ENCODE assay signal across 8 cellular contexts in genomic region chr2:27211943-27212625, GRCh38. TPM values are rescaled to one million over a fixed set of nuclear protein-coding genes. Genes with fewer than 3 reads are reported as not detected.
A peak's percentile ranks its signal among the peaks of the same experiment; 100 is the strongest.
DNase-seq lines count a peak whose midpoint lies in the region; ATAC-seq and TF ChIP-seq lines count a peak whose summit lies in the region.

A gene with protein sequence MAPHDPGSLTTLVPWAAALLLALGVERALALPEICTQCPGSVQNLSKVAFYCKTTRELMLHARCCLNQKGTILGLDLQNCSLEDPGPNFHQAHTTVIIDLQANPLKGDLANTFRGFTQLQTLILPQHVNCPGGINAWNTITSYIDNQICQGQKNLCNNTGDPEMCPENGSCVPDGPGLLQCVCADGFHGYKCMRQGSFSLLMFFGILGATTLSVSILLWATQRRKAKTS (plus strand): TSS chr2:27212041. CDS start chr2:27212369, 328 bp downstream.
Gene SLC5A6 (minus strand): TSS chr2:27212268. CDS start chr2:27207650, 4,618 bp downstream.

- peaks cover 28% of the 10 kb centered on the region; the same call in 1 of the 2 replicates for H3K79me2 ChIP-seq in SK-N-SH (ENCODE audit: insufficient read depth)

- peaks cover 5 to 26% of the 10 kb centered on the region in 2 experiments; a peak in 3 of 4 replicates for H3K4me1 ChIP-seq in SK-N-SH (ENCODE audit: control insufficient read depth in 1 of 2, insufficient read depth in 2 of 2, low read depth in 1 of 2, low read length in 1 of 2)
- peaks cover 4 to 36% (median 9%) of the 10 kb centered on the region in 3 donors for H3K4me1 ChIP-seq in gastroesophageal sphincter

- TF ChIP-seq POLR2A in gastroesophageal sphincter (IDR thresholded peaks at IDR 0.05): peak; percentile 77 to 83

- TF ChIP-seq CTCF in SK-N-SH (IDR thresholded peaks at IDR 0.05) (no peak), gastroesophageal sphincter (IDR thresholded peaks at IDR 0.05) (peak in 1 of 4 experiments; percentile 15)

- peak within 1 kb of the TSS; percentile 98 for H3K27ac Mint-ChIP-seq in activated naive CD4-positive, alpha-beta T cell treated with anti-CD3 and anti-CD28 coated beads, Interleukin-2, amount 10 ng/mL, durations not matched to agents 7 days and 5 days

- no peaks in the 10 kb centered on the region for H3K27me3 Mint-ChIP-seq in activated naive CD4-positive, alpha-beta T cell treated with anti-CD3 and anti-CD28 coated beads, Interleukin-2, amount 10 ng/mL, durations not matched to agents 7 days and 5 days

- H3K4me1 Mint-ChIP-seq in activated naive CD4-positive, alpha-beta T cell treated with anti-CD3 and anti-CD28 coated beads, Interleukin-2, amount 10 ng/mL, durations not matched to agents 7 days and 5 days: peaks cover 46% of the 10 kb centered on the region

- peaks cover 8% of the 10 kb centered on the region for H3F3A ChIP-seq in SK-N-SH (replicated peaks; ENCODE audit: insufficient read depth)

- no peaks in the 10 kb centered on the region for H4K20me1 ChIP-seq in SK-N-SH (ENCODE audit: insufficient read depth)

- H3K4me3 ChIP-seq in GM08714 (ENCODE audit: low read length) (peak within 1 kb of the TSS; percentile 97), SK-N-SH (ENCODE audit: low read depth in 2 of 2, low read length in 1 of 2) (peak within 1 kb of the TSS; percentile 84 to 86), gastroesophageal sphincter (peak within 1 kb of the TSS; percentile 78)

- H3K36me3 ChIP-seq in SK-N-SH (replicated peaks in 1 of 2; ENCODE audit: control insufficient read depth in 1 of 2, insufficient read depth in 2 of 2, low read length in 1 of 2) (peaks cover 25 to 45% of the 10 kb centered on the region in 2 experiments), gastroesophageal sphincter (peaks cover 0 to 31% of the 10 kb centered on the region in 2 donors)

- TF ChIP-seq EP300 in SK-N-SH (IDR thresholded peaks at IDR 0.05; ENCODE audit: borderline replicate concordance in 1 of 2, low read depth in 1 of 2, low read length in 1 of 2): no peak
- no peak for TF ChIP-seq EP300 in gastroesophageal sphincter (IDR thresholded peaks at IDR 0.05)

- no peaks in the 10 kb centered on the region for H3K27me3 ChIP-seq in SK-N-SH (ENCODE audit: insufficient read depth)
- H3K27me3 ChIP-seq in gastroesophageal sphincter: no peaks in the 10 kb centered on the region

- H3K9me3 Mint-ChIP-seq in activated naive CD4-positive, alpha-beta T cell treated with anti-CD3 and anti-CD28 coated beads, Interleukin-2, amount 10 ng/mL, durations not matched to agents 7 days and 5 days: no peaks in the 10 kb centered on the region

- no peaks in the 10 kb centered on the region for H3K9me3 ChIP-seq in SK-N-SH
- no peaks in the 10 kb centered on the region for H3K9me3 ChIP-seq in gastroesophageal sphincter

- H3K27ac ChIP-seq in SK-N-SH (ENCODE audit: low read depth in 2 of 2, low read length in 1 of 2): peak within 1 kb of the TSS; percentile 89 to 99
- peak within 1 kb of the TSS; percentile 89 to 97 (median 92) for H3K27ac ChIP-seq in gastroesophageal sphincter
- peak within 1 kb of the TSS; percentile 92 for H3K27ac ChIP-seq in substantia nigra (ENCODE audit: low read depth, low read length, poor library complexity, severe bottlenecking)

- peak within 1 kb of the TSS; percentile 85 for H2AFZ ChIP-seq in SK-N-SH (ENCODE audit: low read depth)

- peak; percentile 76 for DNase-seq in NCI-H1048 (lab: John Stamatoyannopoulos, UW)
- DNase-seq in SK-N-SH: peak; percentile 99
- peak; percentile 92 for DNase-seq in activated naive CD4-positive, alpha-beta T cell treated with anti-CD3 and anti-CD28 coated beads, Interleukin-2, amount 10 ng/mL, durations not matched to agents 7 days and 5 days
- DNase-seq in nucleus accumbens (lab: John Stamatoyannopoulos, UW): peak; percentile 22 to 99 (median 90)
- peak; percentile 34 to 99 (median 87) for DNase-seq in substantia nigra (lab: John Stamatoyannopoulos, UW)

- WGBS in SK-N-SH (ENCODE audit: low lambda C conversion rate): 0% methylated on average over 49 of the region's 73 CpGs
- WGBS in gastroesophageal sphincter (ENCODE audit: low coverage in 1 of 2), 2 donors: 0 to 3% methylated on average over 5 to 8 of the region's 73 CpGs

- ATAC-seq in HG02588 (IDR thresholded peaks at IDR 0.05; ENCODE audit: unreplicated experiment) (peak; percentile 80), gastroesophageal sphincter (peak; percentile 98)

- peak within 1 kb of the TSS; percentile 92 for H3K9ac ChIP-seq in SK-N-SH

- no peaks in the 10 kb centered on the region for H3K9me2 ChIP-seq in SK-N-SH

- POLR2A ChIA-PET in SK-N-SH (lab: Yijun Ruan, JAX): interaction anchor here (0.6 to 2.0 kb wide), 5 partner anchors 13 to 163 kb away, joined by 3 to 7 read pairs (median 4); partner anchors contain the start of gene EMILIN1

- TF ChIP-seq RAD21 in SK-N-SH (IDR thresholded peaks at IDR 0.05; ENCODE audit: low read length): no peak

- peak within 1 kb of the TSS; percentile 89 for H3K4me3 Mint-ChIP-seq in activated naive CD4-positive, alpha-beta T cell treated with anti-CD3 and anti-CD28 coated beads, Interleukin-2, amount 10 ng/mL, durations not matched to agents 7 days and 5 days

- CTCF ChIA-PET in SK-N-SH (lab: Yijun Ruan, JAX): interaction anchor here (1.2 to 2.3 kb wide), 4 partner anchors 20 to 250 kb away, joined by 3 to 12 read pairs (median 8); no protein-coding TSS in a partner anchor
- CTCF ChIA-PET in activated naive CD4-positive, alpha-beta T cell treated with anti-CD3 and anti-CD28 coated beads, Interleukin-2, amount 10 ng/mL, durations not matched to agents 7 days and 5 days (lab: Charles Lee): no interaction called here

- peak within 1 kb of the TSS; percentile 85 for H3K4me2 ChIP-seq in SK-N-SH

- H3K36me3 Mint-ChIP-seq in activated naive CD4-positive, alpha-beta T cell treated with anti-CD3 and anti-CD28 coated beads, Interleukin-2, amount 10 ng/mL, durations not matched to agents 7 days and 5 days: peaks cover 32% of the 10 kb centered on the region

TF ChIP-seq in SK-N-SH, 30 proteins besides CTCF, POLR2A, EP300 and RAD21 (continues in another document):
- TF ChIP-seq MEF2A (IDR thresholded peaks at IDR 0.05; ENCODE audit: borderline replicate concordance, low read depth): no peak; the same call in 1 of the 2 replicates
- 0 out of 2 replicates have a peak, but pooled peaks have one; percentile 45 for TF ChIP-seq NFIC (IDR thresholded peaks at IDR 0.05; ENCODE audit: borderline replicate concordance)
- peak; percentile 81 for TF ChIP-seq MXI1 (IDR thresholded peaks at IDR 0.05; ENCODE audit: low read depth, low read length)
- no peak for TF ChIP-seq RFX5 (IDR thresholded peaks at IDR 0.05; ENCODE audit: low read length)
- TF ChIP-seq, protein P1, sequence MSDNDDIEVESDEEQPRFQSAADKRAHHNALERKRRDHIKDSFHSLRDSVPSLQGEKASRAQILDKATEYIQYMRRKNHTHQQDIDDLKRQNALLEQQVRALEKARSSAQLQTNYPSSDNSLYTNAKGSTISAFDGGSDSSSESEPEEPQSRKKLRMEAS (IDR thresholded peaks at IDR 0.05; ENCODE audit: low read depth): peak; percentile 17
- no peak for TF ChIP-seq NRF1 (IDR thresholded peaks at IDR 0.05; ENCODE audit: low read depth, low read length)
- no peak; the same call in 1 of the 2 replicates for TF ChIP-seq SIN3A (IDR thresholded peaks at IDR 0.05; ENCODE audit: borderline replicate concordance, low read depth, low read length)
- no peak for TF ChIP-seq IRF3 (IDR thresholded peaks at IDR 0.05; ENCODE audit: low read depth, low read length)
- TF ChIP-seq SMC3 (IDR thresholded peaks at IDR 0.05; ENCODE audit: low read depth, low read length): 0 out of 2 replicates have a peak, but pooled peaks have one; percentile 0
- TF ChIP-seq TEAD4 (IDR thresholded peaks at IDR 0.05; ENCODE audit: borderline replicate concordance, insufficient read depth): no peak
- no peak for TF ChIP-seq FOXM1 (IDR thresholded peaks at IDR 0.05; ENCODE audit: low read depth)
- no peak for TF ChIP-seq FOSL2 (IDR thresholded peaks at IDR 0.05; ENCODE audit: borderline replicate concordance, low read depth)
- TF ChIP-seq USF1 (IDR thresholded peaks at IDR 0.05; ENCODE audit: borderline replicate concordance, low read depth): no peak
- TF ChIP-seq RXRA (IDR thresholded peaks at IDR 0.05; ENCODE audit: borderline replicate concordance, low read depth): no peak
- no peak; the same call in 1 of the 2 replicates for TF ChIP-seq TCF12 (IDR thresholded peaks at IDR 0.05)

RNA-seq across cellular contexts. Expression of the first gene that starts in this region (rescaled TPM):
- polyA plus RNA-seq in SK-N-SH (2012; rRNA removed): 289 and 366 TPM in 2 replicates
- 252 and 306 TPM in 2 replicates for polyA plus RNA-seq in SK-N-SH (2012; cell fraction: cytosol; rRNA removed)
- polyA plus RNA-seq in SK-N-SH (2012; cell fraction: nucleus; rRNA removed): 129 and 161 TPM in 2 replicates
- 100 to 1,000 TPM; 124 to 147 (median 129) TPM for total RNA-seq in gastroesophageal sphincter

RNA-seq across cellular contexts. Expression of gene SLC5A6, which starts in this region (rescaled TPM):
- polyA plus RNA-seq in SK-N-SH (2012; rRNA removed): 75.7 and 85.0 TPM in 2 replicates
- polyA plus RNA-seq in SK-N-SH (2012; cell fraction: cytosol; rRNA removed): 29.5 and 43.5 TPM in 2 replicates
- 247 and 249 TPM in 2 replicates for polyA plus RNA-seq in SK-N-SH (2012; cell fraction: nucleus; rRNA removed)
- total RNA-seq in gastroesophageal sphincter: 10 to 100 TPM in 3 of 4 donors, 1 to 10 TPM in 1; 8.3 to 16.8 (median 13.5) TPM

Comparison
In these comparisons a context has a peak if more than half of its experiments do, and no peak if none do; other contexts are left out.
1. Peak in every context shown above with its lines: DNase-seq, ATAC-seq, H3K4me3 ChIP-seq and H3K27ac ChIP-seq.